ENCODE assay signal across 8 cellular contexts in genomic region chr12:132143328-132144071, GRCh38. TPM values are rescaled to one million over a fixed set of nuclear protein-coding genes. Genes with fewer than 3 reads are reported as not detected.
DNase-seq lines count a peak whose midpoint lies in the region; ATAC-seq and TF ChIP-seq lines count a peak whose summit lies in the region.

No MANE protein-coding gene starts in this region.

- TF ChIP-seq CTCF in heart right ventricle (IDR thresholded peaks at IDR 0.05) (no peak), WI38 (IDR thresholded peaks at IDR 0.05; ENCODE audit: low read depth, low read length) (no peak), osteocyte (IDR thresholded peaks at IDR 0.05) (no peak)

- peaks cover 26% of the 10 kb centered on the region for H3K4me1 Mint-ChIP-seq in osteocyte (ENCODE audit: unreplicated experiment)

- 2% methylated on average over 73 to 82 of the region's 82 CpGs for WGBS in heart right ventricle, 2 donors

- ATAC-seq in heart right ventricle (no peak), left ventricle myocardium superior (no peak), HG03025 (IDR thresholded peaks at IDR 0.05; ENCODE audit: low FRiP score, unreplicated experiment) (peak; percentile 24), esophagus mucosa (peak; percentile 9)

- intact Hi-C loops in heart right ventricle (cut with DNase I) (loop anchor here in 1 of 10 donors (5.0 kb wide), 1 partner anchor 61 kb away; no protein-coding TSS in a partner anchor), left ventricle myocardium superior (cut with micrococcal nuclease) (no loop called here)

- H3K27me3 Mint-ChIP-seq in osteocyte (ENCODE audit: unreplicated experiment), result no peaks in the 10 kb centered on the region

- H3K36me3 ChIP-seq in heart right ventricle, result peaks cover 6 to 70% (median 33%) of the 10 kb centered on the region in 9 donors

- peak overlapping the region; percentile 23 for H3K27ac Mint-ChIP-seq in osteocyte (ENCODE audit: unreplicated experiment)

- H3K9me3 Mint-ChIP-seq in osteocyte (ENCODE audit: unreplicated experiment), result no peaks in the 10 kb centered on the region

- peaks cover 12 to 30% (median 23%) of the 10 kb centered on the region in 9 donors for H3K4me1 ChIP-seq in heart right ventricle

- peak overlapping the region; percentile 57 to 99 (median 90) for H3K4me3 ChIP-seq in heart right ventricle
- peak overlapping the region; percentile 82 for H3K4me3 ChIP-seq in WI38 (ENCODE audit: low read depth, low read length)

- peaks cover 7% of the 10 kb centered on the region for H3K36me3 Mint-ChIP-seq in osteocyte (ENCODE audit: unreplicated experiment)

- H3K4me3 Mint-ChIP-seq in osteocyte (ENCODE audit: unreplicated experiment), result peak overlapping the region; percentile 77

- peak overlapping the region in 9 of 10 donors; percentile 39 to 92 (median 80) for H3K27ac ChIP-seq in heart right ventricle

- H3K9me3 ChIP-seq in heart right ventricle, result no peaks in the 10 kb centered on the region

- DNase-seq in heart right ventricle (no peak), left ventricle myocardium superior (no peak), osteocyte (ENCODE audit: extremely low spot score, unreplicated experiment) (no peak), HuH-7 (ENCODE audit: low spot score) (no peak), NCI-H226 (no peak)

- H3K27me3 ChIP-seq in heart right ventricle, result no peaks in the 10 kb centered on the region

RNA-seq across cellular contexts. Expression of gene DDX51, which starts 0.6 kb away (rescaled TPM):
- total RNA-seq in heart right ventricle (10 to 100 TPM in 2 of 10 donors, 1 to 10 TPM in 8; 7.2 to 11.1 (median 8.6) TPM), left ventricle myocardium superior (8.6 TPM), esophagus mucosa (9.0 TPM), osteocyte (17.7 and 19.3 TPM in 2 replicates)
- 10 to 100 TPM; 12.4 to 19.9 TPM for polyA plus RNA-seq in heart right ventricle

RNA-seq across cellular contexts. Expression of gene NOC4L, which starts 0.8 kb away (rescaled TPM):
- total RNA-seq in heart right ventricle (10 to 100 TPM in 3 of 10 donors, 1 to 10 TPM in 7; 7.4 to 13.8 (median 9.0) TPM), left ventricle myocardium superior (12.1 TPM), esophagus mucosa (18.1 TPM), osteocyte (21.4 and 22.0 TPM in 2 replicates)
- 10 to 100 TPM; 20.8 to 22.2 TPM for polyA plus RNA-seq in heart right ventricle

Comparison
In these comparisons a context has a peak if more than half of its experiments do, and no peak if none do; other contexts are left out.
1. ATAC-seq: peak in HG03025 (single experiment) and esophagus mucosa (single experiment); none in heart right ventricle (0 of 8) and left ventricle myocardium superior (single experiment).